ENCODE assay signal across 8 cellular contexts in genomic region chr3:136750209-136750921, GRCh38. TPM values are rescaled to one million over a fixed set of nuclear protein-coding genes. Genes with fewer than 3 reads are reported as not detected.
DNase-seq lines count a peak whose midpoint lies in the region; ATAC-seq, FAIRE-seq and TF ChIP-seq lines count a peak whose summit lies in the region.

No MANE protein-coding gene starts in this region.

- peak overlapping the region; percentile 96 for H3K27ac Mint-ChIP-seq in activated naive CD8-positive, alpha-beta T cell treated with anti-CD3 and anti-CD28 coated beads, Interleukin-2, amount 10 ng/mL, durations not matched to agents 7 days and 5 days

- no peak for ATAC-seq in activated naive CD8-positive, alpha-beta T cell treated with anti-CD3 and anti-CD28 coated beads, Interleukin-2, amount 10 ng/mL, durations not matched to agents 7 days and 5 days (ENCODE audit: low read depth)

- H3K4me3 Mint-ChIP-seq in activated naive CD8-positive, alpha-beta T cell treated with anti-CD3 and anti-CD28 coated beads, Interleukin-2, amount 10 ng/mL, durations not matched to agents 7 days and 5 days = peak overlapping the region; percentile 97

- peak overlapping the region; percentile 99 for H3K9ac ChIP-seq in BLaER1
- peak overlapping the region; percentile 90 for H3K9ac ChIP-seq in HUES48 (ENCODE audit: low read depth, low read length)
- H3K9ac ChIP-seq in kidney (ENCODE audit: low read length in 2 of 2) = peak overlapping the region; percentile 56 to 84

- H3K4me1 Mint-ChIP-seq in activated naive CD8-positive, alpha-beta T cell treated with anti-CD3 and anti-CD28 coated beads, Interleukin-2, amount 10 ng/mL, durations not matched to agents 7 days and 5 days = peaks cover 46% of the 10 kb centered on the region

- FAIRE-seq in kidney (lab: Jason Lieb, UNC) = no peak

- H3K27me3 Mint-ChIP-seq in activated naive CD8-positive, alpha-beta T cell treated with anti-CD3 and anti-CD28 coated beads, Interleukin-2, amount 10 ng/mL, durations not matched to agents 7 days and 5 days = no peaks in the 10 kb centered on the region

- intact Hi-C loops in kidney (cut with DNase I) = loop anchor here (10.0 kb wide), 1 partner anchor 264 kb away; no protein-coding TSS in a partner anchor

- H3K4me2 ChIP-seq in BLaER1 = peak overlapping the region; percentile 92

- H3K4me1 ChIP-seq in BLaER1 = peaks cover 51% of the 10 kb centered on the region
- peaks cover 28% of the 10 kb centered on the region for H3K4me1 ChIP-seq in HUES48 (ENCODE audit: control insufficient read depth, insufficient read depth, low read length)
- H3K4me1 ChIP-seq in kidney (ENCODE audit: control insufficient read depth in 1 of 2, insufficient read depth in 1 of 2, low read depth in 1 of 2, low read length in 2 of 2) = peaks cover 2 to 16% of the 10 kb centered on the region in 2 donors

- H3K4me3 ChIP-seq in BLaER1 (peak overlapping the region; percentile 81), HUES48 (ENCODE audit: low read depth, low read length) (peak overlapping the region; percentile 80), kidney (ENCODE audit: low read length in 2 of 2) (peak overlapping the region; percentile 63 to 89)

- TF ChIP-seq CTCF in kidney (IDR thresholded peaks at IDR 0.05; ENCODE audit: borderline replicate concordance, extremely low read depth, insufficient read depth) = peak; percentile 3

- POLR2A ChIA-PET in activated naive CD8-positive, alpha-beta T cell treated with anti-CD3 and anti-CD28 coated beads, Interleukin-2, amount 10 ng/mL, durations not matched to agents 7 days and 5 days (lab: Charles Lee) = interaction anchor here (1.0 to 2.0 kb wide), 3 partner anchors 112 to 556 kb away, joined by 5 to 12 read pairs (median 5); partner anchors contain the start of genes MSL2 and NCK1

- H3K27me3 ChIP-seq in BLaER1 = no peaks in the 10 kb centered on the region
- H3K27me3 ChIP-seq in HUES48 (ENCODE audit: control insufficient read depth, insufficient read depth, low read length) = no peaks in the 10 kb centered on the region

- H4K20me1 ChIP-seq in BLaER1 = peaks cover 32% of the 10 kb centered on the region

- H3K27ac ChIP-seq in BLaER1 (peak overlapping the region; percentile 98), HUES48 (ENCODE audit: low read depth, low read length) (peak overlapping the region; percentile 100), kidney (ENCODE audit: low read depth in 2 of 2, low read length in 2 of 2) (peak overlapping the region in 1 of 2 donors; percentile 98)

- DNase-seq in activated naive CD8-positive, alpha-beta T cell treated with anti-CD3 and anti-CD28 coated beads, Interleukin-2, amount 10 ng/mL, durations not matched to agents 7 days and 5 days = no peak
- DNase-seq in kidney (no peak), superior temporal gyrus (ENCODE audit: extremely low spot score) (peak; percentile 68), 8988T (no peak), NCI-H1436 treated with DMSO at 0.1 percent for 48 hours (lab: John Stamatoyannopoulos, UW) (no peak)
- DNase-seq in stimulated activated CD4-positive, alpha-beta T cell treated with anti-CD3 and anti-CD28 coated beads, Interleukin-2, amount 100 ng/mL, for 24 hours = no peak

- H3K36me3 Mint-ChIP-seq in activated naive CD8-positive, alpha-beta T cell treated with anti-CD3 and anti-CD28 coated beads, Interleukin-2, amount 10 ng/mL, durations not matched to agents 7 days and 5 days = peaks cover 2% of the 10 kb centered on the region

- H3K9me3 ChIP-seq in BLaER1 (peaks cover 4% of the 10 kb centered on the region), HUES48 (ENCODE audit: control insufficient read depth, insufficient read depth, low read length) (no peaks in the 10 kb centered on the region), kidney (ENCODE audit: control insufficient read depth in 1 of 2, low read length in 2 of 2) (no peaks in the 10 kb centered on the region)

- H3K36me3 ChIP-seq in BLaER1 (peaks cover 3% of the 10 kb centered on the region), HUES48 (ENCODE audit: control insufficient read depth, insufficient read depth, low read length) (no peaks in the 10 kb centered on the region), kidney (ENCODE audit: control insufficient read depth in 1 of 2, insufficient read depth in 2 of 2, low read length in 2 of 2) (no peaks in the 10 kb centered on the region)

- H3K9me3 Mint-ChIP-seq in activated naive CD8-positive, alpha-beta T cell treated with anti-CD3 and anti-CD28 coated beads, Interleukin-2, amount 10 ng/mL, durations not matched to agents 7 days and 5 days = no peaks in the 10 kb centered on the region

RNA-seq across cellular contexts. Expression of gene STAG1, which starts 1.8 kb away (rescaled TPM):
- total RNA-seq in activated naive CD8-positive, alpha-beta T cell treated with anti-CD3 and anti-CD28 coated beads, Interleukin-2, amount 10 ng/mL, durations not matched to agents 7 days and 5 days = 10 to 100 TPM; 39.4 to 43.7 TPM
- 49.9 TPM for total RNA-seq in kidney
- polyA plus RNA-seq in kidney (ENCODE audit: insufficient read depth, low read depth, low replicate concordance) = 7.8 TPM
